ENCODE assay signal across 10 cellular contexts in genomic region chr22:24302591-24302990, GRCh38. TPM values are rescaled to one million over a fixed set of nuclear protein-coding genes. Genes with fewer than 3 reads are reported as not detected.
A peak's percentile ranks its signal among the peaks of the same experiment; 100 is the strongest.
DNase-seq lines count a peak whose midpoint lies in the region; ATAC-seq and TF ChIP-seq lines count a peak whose summit lies in the region.
"Had no signal": no experiment of that assay in that cellular context is flagged by ENCODE, and none has a peak within 500 bp of the region (broad histone marks: within the 10 kb centered on the region; RNA-seq: fewer than 3 reads in every experiment).

No MANE protein-coding gene starts in this region.

- peak overlapping the region; percentile 72 for H3K27ac Mint-ChIP-seq in CD4-positive, alpha-beta T cell
- peak overlapping the region; percentile 89 for H3K27ac Mint-ChIP-seq in progenitor cell of endocrine pancreas
- H3K27ac Mint-ChIP-seq: activated T-cell treated with anti-CD3 and anti-CD28 coated beads, Interleukin-2, amount 50 U/mL, for 72 hours had no signal

- TF ChIP-seq CTCF in CD4-positive, alpha-beta T cell (IDR thresholded peaks at IDR 0.05), result no peak
- no peak for TF ChIP-seq CTCF in progenitor cell of endocrine pancreas (IDR thresholded peaks at IDR 0.05; ENCODE audit: unreplicated experiment)

- CTCF ChIA-PET in CD4-positive, alpha-beta T cell (lab: Charles Lee), result interaction anchor here (1.2 kb wide), 1 partner anchor 145 kb away, joined by 3 read pairs; no protein-coding TSS in a partner anchor

- DNase-seq in CD4-positive, alpha-beta T cell, result no peak
- DNase-seq in NCI-H2029 treated with DMSO at 0.1 percent for 48 hours (lab: John Stamatoyannopoulos, UW), result peak; percentile 59
- DNase-seq in progenitor cell of endocrine pancreas (ENCODE audit: low spot score, unreplicated experiment), result no peak
- no peak for DNase-seq in NOMO-1 treated with dmso at 0.1 percent for 144 hours (lab: John Stamatoyannopoulos, UW; ENCODE audit: unreplicated experiment)
- DNase-seq: activated T-cell treated with anti-CD3 and anti-CD28 coated beads, Interleukin-2, amount 50 U/mL, for 72 hours; NCI-H1105 treated with DMSO at 0.1 percent for 48 hours had no signal

- peaks cover 0 to 2% of the 10 kb centered on the region in 2 donors for H3K4me1 ChIP-seq in esophagus (ENCODE audit: control insufficient read depth in 2 of 2, insufficient read depth in 2 of 2, low read length in 1 of 2)

- H3K36me3 Mint-ChIP-seq in CD4-positive, alpha-beta T cell (ENCODE audit: low read depth), result peaks cover 52% of the 10 kb centered on the region
- peaks cover 42% of the 10 kb centered on the region for H3K36me3 Mint-ChIP-seq in progenitor cell of endocrine pancreas (ENCODE audit: insufficient read depth)

- POLR2A ChIA-PET in CD4-positive, alpha-beta T cell (lab: Charles Lee), result interaction anchor here (0.8 kb wide), 1 partner anchor 253 kb away, joined by 3 read pairs; the partner anchor contains the start of gene GUCD1

- H3K27me3 ChIP-seq in CD4-positive, alpha-beta T cell (ENCODE audit: control insufficient read depth, insufficient read depth, low read length), result no peaks in the 10 kb centered on the region
- H3K27me3 ChIP-seq in esophagus (ENCODE audit: control insufficient read depth in 1 of 2, insufficient read depth in 2 of 2, low read length in 2 of 2), result no peaks in the 10 kb centered on the region

- H3K4me3 Mint-ChIP-seq in CD4-positive, alpha-beta T cell, result peak overlapping the region; percentile 52
- no peak overlapping the region for H3K4me3 Mint-ChIP-seq in progenitor cell of endocrine pancreas (ENCODE audit: low read depth)
- H3K4me3 Mint-ChIP-seq: activated T-cell treated with anti-CD3 and anti-CD28 coated beads, Interleukin-2, amount 50 U/mL, for 72 hours had no signal

- 35 to 36% methylated on average over 1 of the region's 1 CpG for WGBS in esophagus, 2 donors

- intact Hi-C loops in CD4-positive, alpha-beta T cell (cut with DNase I, micrococcal nuclease), result no loop called here

- H3K36me3 ChIP-seq in esophagus (ENCODE audit: control insufficient read depth in 2 of 2, insufficient read depth in 2 of 2, low read length in 1 of 2), result peaks cover 0 to 2% of the 10 kb centered on the region in 2 donors

- H3K4me1 Mint-ChIP-seq in CD4-positive, alpha-beta T cell (ENCODE audit: low read depth), result peaks cover 85% of the 10 kb centered on the region
- H3K4me1 Mint-ChIP-seq in progenitor cell of endocrine pancreas (ENCODE audit: low read depth), result peaks cover 16% of the 10 kb centered on the region

- no peaks in the 10 kb centered on the region for H3K27me3 Mint-ChIP-seq in CD4-positive, alpha-beta T cell
- H3K27me3 Mint-ChIP-seq in progenitor cell of endocrine pancreas, result no peaks in the 10 kb centered on the region

- ATAC-seq in CD4-positive, alpha-beta T cell (ENCODE audit: poor library complexity), result no peak
- ATAC-seq in GM19463 (IDR thresholded peaks at IDR 0.05; ENCODE audit: unreplicated experiment) (no peak), GM18873 (IDR thresholded peaks at IDR 0.05; ENCODE audit: low FRiP score, unreplicated experiment) (no peak), HG03432 (IDR thresholded peaks at IDR 0.05; ENCODE audit: unreplicated experiment) (no peak)
- ATAC-seq: activated T-cell treated with anti-CD3 and anti-CD28 coated beads, Interleukin-2, amount 50 U/mL, for 72 hours had no signal

- no peak overlapping the region for H3K27ac ChIP-seq in CD4-positive, alpha-beta T cell (ENCODE audit: low read depth, low read length)
- H3K27ac ChIP-seq in esophagus (ENCODE audit: low read depth in 2 of 2, low read length in 1 of 2), result peak overlapping the region; percentile 93 to 96

- no peaks in the 10 kb centered on the region for H3K9me3 Mint-ChIP-seq in CD4-positive, alpha-beta T cell
- peaks cover 12% of the 10 kb centered on the region for H3K9me3 Mint-ChIP-seq in progenitor cell of endocrine pancreas (ENCODE audit: low read depth)
- H3K9me3 Mint-ChIP-seq: activated T-cell treated with anti-CD3 and anti-CD28 coated beads, Interleukin-2, amount 50 U/mL, for 72 hours had no signal

- no peak overlapping the region for H3K4me3 ChIP-seq in esophagus (ENCODE audit: low read depth in 1 of 2, low read length in 2 of 2)

- no peaks in the 10 kb centered on the region for H3K9me3 ChIP-seq in CD4-positive, alpha-beta T cell (ENCODE audit: control insufficient read depth, low read length)
- no peaks in the 10 kb centered on the region for H3K9me3 ChIP-seq in esophagus (ENCODE audit: control insufficient read depth in 2 of 2, insufficient read depth in 1 of 2, low read depth in 1 of 2, low read length in 1 of 2)

RNA-seq across cellular contexts. Expression of gene SPECC1L, which starts 32.0 kb away (rescaled TPM):
- 10 to 100 TPM; 27.5 to 31.8 TPM for total RNA-seq in CD4-positive, alpha-beta T cell
- polyA plus RNA-seq in esophagus, result 10 to 100 TPM; 11.0 to 11.4 TPM
- total RNA-seq in progenitor cell of endocrine pancreas, result 87.7 and 96.9 TPM in 2 replicates

RNA-seq across cellular contexts. Expression of gene GGT5, which starts 57.7 kb away (rescaled TPM):
- total RNA-seq in CD4-positive, alpha-beta T cell, result not detected
- 1 to 10 TPM; 4.7 to 7.1 TPM for polyA plus RNA-seq in esophagus
- total RNA-seq in progenitor cell of endocrine pancreas, result not detected in 2 replicates
